1 cellular context compared by ENCODE assay signal in the genomic region with DNA sequence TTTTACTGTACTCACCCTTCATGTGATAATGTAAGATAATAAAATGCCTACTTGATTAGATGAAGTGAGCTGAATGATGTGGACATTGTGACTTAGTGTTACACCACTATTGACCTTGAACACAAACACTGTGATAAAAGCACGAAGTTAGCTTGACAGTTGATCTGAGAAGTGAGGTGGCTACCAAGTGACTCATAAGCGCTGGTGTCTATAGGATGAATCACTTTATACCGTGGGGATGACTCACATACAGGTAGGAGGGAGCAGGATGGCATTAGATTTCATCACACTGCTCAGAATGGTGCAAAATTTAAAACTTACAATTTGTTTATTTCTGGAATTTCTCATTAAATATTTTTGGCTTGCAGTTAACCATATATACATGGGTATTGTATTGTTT.
TF ChIP-seq lines count a peak whose summit lies in the region.

No MANE protein-coding gene starts in this region.

TF ChIP-seq in IMR-90, 13 proteins besides CTCF, POLR2A, EP300 and RAD21:
- TF ChIP-seq MXI1 (IDR thresholded peaks at IDR 0.05; ENCODE audit: borderline replicate concordance, low read depth, low read length) (no peak), FOS (IDR thresholded peaks at IDR 0.05; ENCODE audit: low read depth, low read length) (0 out of 2 replicates have a peak, but pooled peaks have one; percentile 10), CEBPB (IDR thresholded peaks at IDR 0.05; ENCODE audit: low read depth, low read length) (0 out of 2 replicates have a peak, but pooled peaks have one; percentile 7)
